ENCODE assay signal across 19 cellular contexts in the genomic region with DNA sequence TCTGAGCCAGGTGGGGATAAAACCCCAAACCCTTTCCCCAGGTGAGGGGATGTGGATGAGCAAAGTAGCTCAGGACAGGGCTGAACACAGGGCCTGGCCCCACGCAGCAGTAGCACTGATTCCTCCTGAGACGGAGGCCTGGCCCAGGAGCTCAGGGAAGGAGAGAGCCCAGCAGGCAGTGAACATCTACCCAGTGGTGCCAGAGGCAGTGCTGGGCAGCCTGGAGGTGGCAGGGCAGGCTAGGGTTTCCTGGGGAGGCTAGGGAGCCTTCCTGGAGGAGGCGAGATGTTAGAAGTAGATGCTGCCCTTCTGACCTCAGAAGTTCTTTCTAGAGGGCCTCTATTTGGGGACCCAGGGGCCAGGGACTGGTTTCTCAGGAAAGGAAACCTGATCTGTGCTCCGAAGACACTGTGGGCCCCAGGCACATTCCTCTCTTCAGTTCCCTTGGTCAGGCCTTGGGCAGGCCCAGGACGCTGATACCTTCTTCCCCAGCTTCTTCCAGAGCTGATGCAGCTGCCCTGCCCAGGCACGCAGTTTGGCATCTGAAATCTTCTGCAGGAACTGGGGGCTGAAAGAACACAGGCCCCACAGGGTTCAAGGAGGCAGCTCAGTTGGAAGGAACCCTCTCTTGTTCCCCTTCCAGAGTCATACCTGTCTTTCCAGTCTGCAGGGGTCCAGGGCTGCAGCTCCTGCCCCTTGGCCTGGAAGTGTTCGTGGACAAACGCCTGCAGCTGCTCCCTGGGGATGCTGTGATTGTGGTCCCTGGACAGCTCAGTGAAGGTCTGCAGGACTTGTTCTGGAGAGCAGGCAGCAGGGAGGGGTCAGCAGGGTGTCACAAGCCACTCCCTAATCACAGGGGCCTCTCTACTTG. TPM values are rescaled to one million over a fixed set of nuclear protein-coding genes. Genes with fewer than 3 reads are reported as not detected.
"Had no signal": no experiment of that assay in that cellular context is flagged by ENCODE, and none has a peak within 500 bp of the region (broad histone marks: within the 10 kb centered on the region; RNA-seq: fewer than 3 reads in every experiment).

No MANE protein-coding gene starts in this region.

- DNase-seq: activated CD4-positive, alpha-beta T cell treated with anti-CD3 and anti-CD28 coated beads, Interleukin-2, amount 50 U/mL, for 48 hours; gastrocnemius medialis; naive B cell; retina; stimulated activated CD4-positive, alpha-beta T cell treated with anti-CD3 and anti-CD28 coated beads, Interleukin-4, amount 100 ng/mL, for 1 hour; stimulated activated naive B cell treated with anti-CD40 and anti-IgM and Interleukin-4, amounts not matched to agents 10 μg/mL and 1 μg/mL and 100 μg/mL, for 72 hours; T-helper 17 cell; WERI-Rb-1 had no signal

- H3K27me3 ChIP-seq: gastrocnemius medialis, heart left ventricle had no signal

- H3K27me3 Mint-ChIP-seq: activated naive CD4-positive, alpha-beta T cell treated with anti-CD3 and anti-CD28 coated beads, Interleukin-2, amount 50 U/mL, for 24 hours; central memory CD8-positive, alpha-beta T cell; type B pancreatic cell had no signal

- ATAC-seq: gastrocnemius medialis; heart left ventricle; left lobe of liver; stimulated activated naive B cell treated with anti-CD40 and anti-IgM and Interleukin-4, amounts not matched to agents 10 μg/mL and 1 μg/mL and 100 μg/mL, for 72 hours; T-helper 17 cell had no signal

- H3K9me3 Mint-ChIP-seq: activated naive CD4-positive, alpha-beta T cell treated with anti-CD3 and anti-CD28 coated beads, Interleukin-2, amount 50 U/mL, for 24 hours; activated T-helper 2 cell treated with anti-CD3 and anti-CD28 coated beads, Interferon-gamma antibody, Interleukin-2, Interleukin-4, amounts not matched to agents 10 μg/mL and 5 μg/mL and 100 μg/mL, durations not matched to agents 14 hours and 24 hours and 36 hours; central memory CD8-positive, alpha-beta T cell; naive B cell; stimulated activated naive B cell treated with anti-CD40 and anti-IgM and Interleukin-4, amounts not matched to agents 10 μg/mL and 1 μg/mL and 100 μg/mL, for 72 hours; type B pancreatic cell had no signal

- H3K27ac ChIP-seq: coronary artery, gastrocnemius medialis, heart left ventricle, WERI-Rb-1 had no signal

- H3K36me3 ChIP-seq: gastrocnemius medialis, WERI-Rb-1 had no signal

- H3K4me3 ChIP-seq: coronary artery, gastrocnemius medialis, heart left ventricle had no signal

- H3K4me3 Mint-ChIP-seq: activated naive CD4-positive, alpha-beta T cell treated with anti-CD3 and anti-CD28 coated beads, Interleukin-2, amount 50 U/mL, for 24 hours; central memory CD8-positive, alpha-beta T cell; naive B cell; stimulated activated naive B cell treated with anti-CD40 and anti-IgM and Interleukin-4, amounts not matched to agents 10 μg/mL and 1 μg/mL and 100 μg/mL, for 72 hours; T-helper 17 cell; type B pancreatic cell had no signal

- H3K27ac Mint-ChIP-seq: activated naive CD4-positive, alpha-beta T cell treated with anti-CD3 and anti-CD28 coated beads, Interleukin-2, amount 50 U/mL, for 24 hours; activated T-helper 2 cell treated with anti-CD3 and anti-CD28 coated beads, Interferon-gamma antibody, Interleukin-2, Interleukin-4, amounts not matched to agents 10 μg/mL and 5 μg/mL and 100 μg/mL, durations not matched to agents 14 hours and 24 hours and 36 hours; stimulated activated naive B cell treated with anti-CD40 and anti-IgM and Interleukin-4, amounts not matched to agents 10 μg/mL and 1 μg/mL and 100 μg/mL, for 72 hours; T-helper 17 cell; type B pancreatic cell had no signal

- H3K36me3 Mint-ChIP-seq: activated naive CD4-positive, alpha-beta T cell treated with anti-CD3 and anti-CD28 coated beads, Interleukin-2, amount 50 U/mL, for 24 hours; naive B cell; stimulated activated naive B cell treated with anti-CD40 and anti-IgM and Interleukin-4, amounts not matched to agents 10 μg/mL and 1 μg/mL and 100 μg/mL, for 72 hours; type B pancreatic cell had no signal

- H3K9me3 ChIP-seq: gastrocnemius medialis, heart left ventricle had no signal

RNA-seq across cellular contexts. Expression of a gene that starts 16.8 kb away (rescaled TPM):
- total RNA-seq: activated T-helper 2 cell treated with anti-CD3 and anti-CD28 coated beads, Interferon-gamma antibody, Interleukin-2, Interleukin-4, amounts not matched to agents 10 μg/mL and 5 μg/mL and 100 μg/mL, durations not matched to agents 14 hours and 24 hours and 36 hours; fibroblast of lung; gastrocnemius medialis; heart left ventricle; lung microvascular endothelial cell; mononuclear cell; subcutaneous adipose tissue; T-helper 17 cell had no signal
- polyA plus RNA-seq: fibroblast of lung had no signal
